ENCODE assay signal across 8 cellular contexts in genomic region chr1:109299087-109299983, GRCh38. TPM values are rescaled to one million over a fixed set of nuclear protein-coding genes. Genes with fewer than 3 reads are reported as not detected.
A peak's percentile ranks its signal among the peaks of the same experiment; 100 is the strongest.
DNase-seq lines count a peak whose midpoint lies in the region; ATAC-seq, FAIRE-seq and TF ChIP-seq lines count a peak whose summit lies in the region.

No MANE protein-coding gene starts in this region.

- H3K4me1 ChIP-seq in K562 (replicated peaks in 1 of 2; ENCODE audit: control insufficient read depth in 2 of 2, insufficient read depth in 2 of 2, low read length in 2 of 2) (peaks cover 25 to 36% of the 10 kb centered on the region in 2 experiments), skeletal muscle tissue (ENCODE audit: control insufficient read depth in 3 of 3, insufficient read depth in 3 of 3, low read length in 3 of 3) (peaks cover 25 to 27% (median 27%) of the 10 kb centered on the region in 3 donors), Peyer's patch (peaks cover 0 to 8% (median 0%) of the 10 kb centered on the region in 4 donors)

- no peaks in the 10 kb centered on the region for H3K79me2 ChIP-seq in K562 (ENCODE audit: control insufficient read depth, insufficient read depth, low read length)

- ATAC-seq in K562 (peak; percentile 14), GM21367 (IDR thresholded peaks at IDR 0.05; ENCODE audit: unreplicated experiment) (no peak)

- peak; percentile 71 for FAIRE-seq in K562 (lab: Jason Lieb, UNC)

- peak overlapping the region; percentile 20; the same call in 1 of the 2 replicates for H3K4me2 ChIP-seq in K562 (ENCODE audit: insufficient read depth, low read length)

- TF ChIP-seq CTCF in K562 (IDR thresholded peaks at IDR 0.05 in 2 of 3, conservative IDR thresholded peaks at IDR 0.05 in 1 of 3; ENCODE audit: insufficient read depth in 2 of 3, low read depth in 1 of 3, low read length in 3 of 3) (no peak), Peyer's patch (IDR thresholded peaks at IDR 0.05) (no peak)

- H3K4me3 Mint-ChIP-seq in activated CD4-positive, alpha-beta T cell treated with anti-CD3 and anti-CD28 coated beads, Interleukin-2, amount 10 ng/mL, durations not matched to agents 24 days and 14 days, result no peak overlapping the region

- H3K27ac ChIP-seq in K562 (ENCODE audit: extremely low read depth, low read depth, low read length) (peak overlapping the region; percentile 51), skeletal muscle tissue (ENCODE audit: low read depth, low read length) (peak overlapping the region; percentile 9), Peyer's patch (peak overlapping the region in 2 of 4 donors; percentile 21 to 45)

- no peak for TF ChIP-seq EP300 in K562 (IDR thresholded peaks at IDR 0.05; ENCODE audit: low read length)

- H3K27me3 Mint-ChIP-seq in activated CD4-positive, alpha-beta T cell treated with anti-CD3 and anti-CD28 coated beads, Interleukin-2, amount 10 ng/mL, durations not matched to agents 24 days and 14 days, result peaks cover 9% of the 10 kb centered on the region

- DNase-seq in H4 (ENCODE audit: low spot score) (peak; percentile 69), K562 (ENCODE audit: extremely low read depth in 1 of 4, low spot score in 3 of 4) (peak in 1 of 4 experiments; percentile 38), hepatic stellate cell (ENCODE audit: low spot score) (peak; percentile 89), HK-2 (ENCODE audit: unreplicated experiment) (no peak), Peyer's patch (no peak)
- no peak for DNase-seq in activated CD4-positive, alpha-beta T cell treated with anti-CD3 and anti-CD28 coated beads, Interleukin-2, amount 10 ng/mL, durations not matched to agents 24 days and 14 days

- TF ChIP-seq POLR2A in K562 (conservative IDR thresholded peaks at IDR 0.05), result no peak
- TF ChIP-seq POLR2A in Peyer's patch (IDR thresholded peaks at IDR 0.05), result no peak

- in situ Hi-C loops in K562 (cut with MboI), result no loop called here

- peak overlapping the region; percentile 39 to 49 for H3K9ac ChIP-seq in K562 (ENCODE audit: insufficient read depth in 1 of 2, low read depth in 2 of 2, low read length in 2 of 2)
- peak overlapping the region in 1 of 3 donors; percentile 28 for H3K9ac ChIP-seq in skeletal muscle tissue (ENCODE audit: low read depth in 1 of 3, low read length in 3 of 3)

- no peaks in the 10 kb centered on the region for H4K20me1 ChIP-seq in K562 (replicated peaks; ENCODE audit: control insufficient read depth, insufficient read depth, low read length)

- BruUV-seq in K562 (replicated peaks; lab: Mats Ljungman, UMichigan), result no TSS peak

- intact Hi-C loops in K562 (cut with micrococcal nuclease), result no loop called here
- intact Hi-C loops in activated CD4-positive, alpha-beta T cell treated with anti-CD3 and anti-CD28 coated beads, Interleukin-2, amount 10 ng/mL, durations not matched to agents 24 days and 14 days (cut with micrococcal nuclease), result no loop called here

- H3K9me1 ChIP-seq in K562 (ENCODE audit: control insufficient read depth, insufficient read depth, low read length), result no peaks in the 10 kb centered on the region

- H3K4me3 ChIP-seq in K562 (no peak overlapping the region), skeletal muscle tissue (ENCODE audit: low read length in 3 of 3) (peak overlapping the region in 2 of 3 donors; percentile 14 to 54), Peyer's patch (no peak overlapping the region)

- H3K4me1 Mint-ChIP-seq in activated CD4-positive, alpha-beta T cell treated with anti-CD3 and anti-CD28 coated beads, Interleukin-2, amount 10 ng/mL, durations not matched to agents 24 days and 14 days, result peaks cover 6% of the 10 kb centered on the region

- CTCF ChIA-PET in K562 (lab: Yijun Ruan, JAX; ENCODE audit: low intra/inter-chr PET ratio), result no interaction called here

- no peak for TF ChIP-seq RAD21 in K562 (CRISPR knock-in tag; conservative IDR thresholded peaks at IDR 0.05 in 1 of 2, IDR thresholded peaks at IDR 0.05 in 1 of 2)

- POLR2A ChIA-PET in K562 (lab: Yijun Ruan, JAX), result interaction anchor here (0.6 to 1.2 kb wide), 3 partner anchors 11 to 131 kb away, joined by 3 to 5 read pairs (median 4); no protein-coding TSS in a partner anchor

- 58% methylated on average over 19 of the region's 19 CpGs for WGBS in K562 (ENCODE audit: insufficient coverage, low coverage, missing lambda C conversion rate)

- H3K36me3 ChIP-seq in K562 (ENCODE audit: control insufficient read depth, insufficient read depth, low read length) (no peaks in the 10 kb centered on the region), skeletal muscle tissue (ENCODE audit: control insufficient read depth in 3 of 3, insufficient read depth in 3 of 3, low read length in 3 of 3) (no peaks in the 10 kb centered on the region), Peyer's patch (no peaks in the 10 kb centered on the region)

- no peaks in the 10 kb centered on the region for H3K27me3 ChIP-seq in K562 (ENCODE audit: control insufficient read depth in 2 of 2, insufficient read depth in 2 of 2, low read length in 2 of 2)
- H3K27me3 ChIP-seq in skeletal muscle tissue (ENCODE audit: control insufficient read depth in 3 of 3, insufficient read depth in 3 of 3, low read length in 3 of 3), result peaks cover 0 to 13% (median 0%) of the 10 kb centered on the region in 3 donors
- H3K27me3 ChIP-seq in Peyer's patch, result no peaks in the 10 kb centered on the region

- H3K36me3 Mint-ChIP-seq in activated CD4-positive, alpha-beta T cell treated with anti-CD3 and anti-CD28 coated beads, Interleukin-2, amount 10 ng/mL, durations not matched to agents 24 days and 14 days (ENCODE audit: low read depth), result no peaks in the 10 kb centered on the region

- H2AFZ ChIP-seq in K562 (ENCODE audit: low read depth, low read length), result peak overlapping the region; percentile 92

- H3K9me3 Mint-ChIP-seq in activated CD4-positive, alpha-beta T cell treated with anti-CD3 and anti-CD28 coated beads, Interleukin-2, amount 10 ng/mL, durations not matched to agents 24 days and 14 days, result no peaks in the 10 kb centered on the region

- H3K9me3 ChIP-seq in K562 (replicated peaks; ENCODE audit: control insufficient read depth, insufficient read depth, low read depth, low read length), result no peaks in the 10 kb centered on the region
- no peaks in the 10 kb centered on the region for H3K9me3 ChIP-seq in skeletal muscle tissue (ENCODE audit: control insufficient read depth in 3 of 3, low read length in 3 of 3)
- no peaks in the 10 kb centered on the region for H3K9me3 ChIP-seq in Peyer's patch

- H3K27ac Mint-ChIP-seq in activated CD4-positive, alpha-beta T cell treated with anti-CD3 and anti-CD28 coated beads, Interleukin-2, amount 10 ng/mL, durations not matched to agents 24 days and 14 days, result no peak overlapping the region

RNA-seq across cellular contexts. Expression of gene MYBPHL, which starts 7.5 kb away (rescaled TPM):
- total RNA-seq in H4 (2014; rRNA removed; shearing (Covaris generic)), result not detected in 2 replicates
- 1.2 and 1.7 TPM in 2 replicates for total RNA-seq in K562 (2011; cell fraction: chromatin; rRNA removed; ENCODE audit: low replicate concordance)
- total RNA-seq in K562 (2011; cell fraction: nucleolus; rRNA removed), result 1.2 TPM in 2 replicates
- total RNA-seq in K562 (2011; cell fraction: nucleoplasm; rRNA removed), result 1.5 TPM in 1 of 2 replicates, not detected in the other
- total RNA-seq in K562 (2014; rRNA removed), result 0.49 and 0.50 TPM in 2 replicates
- total RNA-seq in K562 (2014; rRNA removed; fragmentation: Illumina TruSeq; extraction: Trizol), result 0.33 and 0.57 TPM in 2 replicates
- total RNA-seq in K562 (2015; rRNA removed; fragmentation: Illumina TruSeq; extraction: Trizol), result 0.15 and 0.22 TPM in 2 replicates
- total RNA-seq in K562 (2021), result 0.34 and 0.66 TPM in 2 replicates
- 0.60 and 1.9 TPM in 2 replicates for polyA plus RNA-seq in K562 (2011; rRNA removed)
- 0.52 and 2.6 TPM in 2 replicates for polyA plus RNA-seq in K562 (2011; cell fraction: cytosol; rRNA removed)
- 0.73 and 4.1 TPM in 2 replicates for polyA plus RNA-seq in K562 (2011; cell fraction: nucleus; rRNA removed)
- polyA plus RNA-seq in K562 (2012), result 0.08 and 0.36 TPM in 2 replicates
- 0.22 and 0.36 TPM in 2 replicates for polyA plus RNA-seq in K562 (2014; fragmentation: Illumina TruSeq; extraction: Trizol)
- under 1 TPM; 0.20 TPM for polyA plus RNA-seq in K562 (2014; fragmentation: Nextera tagmentation; extraction: Ambion mirVana)
- 0.08 and 0.45 TPM in 2 replicates for polyA plus RNA-seq in K562 (2014; rRNA removed)
- 0.42 and 0.74 TPM in 2 replicates for polyA minus RNA-seq in K562 (2011; rRNA and poly(A)+ RNA removed)
- polyA minus RNA-seq in K562 (2011; cell fraction: cytosol; rRNA and poly(A)+ RNA removed), result 0.57 TPM in 1 of 2 replicates, not detected in the other
- 0.56 and 0.67 TPM in 2 replicates for polyA minus RNA-seq in K562 (2011; cell fraction: nucleus; rRNA and poly(A)+ RNA removed)
- under 0.01 TPM for total RNA-seq in skeletal muscle tissue
- total RNA-seq in activated CD4-positive, alpha-beta T cell treated with anti-CD3 and anti-CD28 coated beads, Interleukin-2, amount 10 ng/mL, durations not matched to agents 24 days and 14 days, result not detected in 2 replicates
- total RNA-seq in Peyer's patch, result not detected

RNA-seq across cellular contexts. Expression of gene PSRC1, which starts 16.4 kb away (rescaled TPM):
- total RNA-seq in H4 (2014; rRNA removed; shearing (Covaris generic)), result 24.5 and 39.4 TPM in 2 replicates
- total RNA-seq in K562 (2011; cell fraction: chromatin; rRNA removed; ENCODE audit: low replicate concordance), result 69.7 and 109 TPM in 2 replicates
- 85.4 and 86.3 TPM in 2 replicates for total RNA-seq in K562 (2011; cell fraction: nucleolus; rRNA removed)
- total RNA-seq in K562 (2011; cell fraction: nucleoplasm; rRNA removed), result 66.2 and 83.3 TPM in 2 replicates
- total RNA-seq in K562 (2014; rRNA removed) (52.2 and 64.0 TPM in 2 replicates), K562 (2014; rRNA removed; fragmentation: Illumina TruSeq; extraction: Trizol) (27.9 and 28.7 TPM in 2 replicates), K562 (2015; rRNA removed; fragmentation: Illumina TruSeq; extraction: Trizol) (34.7 and 37.0 TPM in 2 replicates), K562 (2021) (51.8 and 55.4 TPM in 2 replicates), skeletal muscle tissue (1.6 TPM), Peyer's patch (1 to 10 TPM; 3.5 to 8.3 (median 4.5) TPM)
- polyA plus RNA-seq in K562 (2011; rRNA removed) (39.3 and 59.5 TPM in 2 replicates), K562 (2014; fragmentation: Illumina TruSeq; extraction: Trizol) (41.8 and 49.7 TPM in 2 replicates), K562 (2014; fragmentation: Nextera tagmentation; extraction: Ambion mirVana) (1 to 10 TPM; 6.5 to 7.9 TPM), K562 (2014; rRNA removed) (56.1 and 65.2 TPM in 2 replicates)
- polyA plus RNA-seq in K562 (2011; cell fraction: cytosol; rRNA removed), result 40.2 and 44.2 TPM in 2 replicates
- 225 and 272 TPM in 2 replicates for polyA plus RNA-seq in K562 (2011; cell fraction: nucleus; rRNA removed)
- polyA plus RNA-seq in K562 (2012), result 43.7 and 45.1 TPM in 2 replicates
- polyA minus RNA-seq in K562 (2011; rRNA and poly(A)+ RNA removed), result 16.7 and 17.2 TPM in 2 replicates
- polyA minus RNA-seq in K562 (2011; cell fraction: cytosol; rRNA and poly(A)+ RNA removed), result 15.9 and 17.8 TPM in 2 replicates
- polyA minus RNA-seq in K562 (2011; cell fraction: nucleus; rRNA and poly(A)+ RNA removed), result 23.6 and 43.5 TPM in 2 replicates
- total RNA-seq in activated CD4-positive, alpha-beta T cell treated with anti-CD3 and anti-CD28 coated beads, Interleukin-2, amount 10 ng/mL, durations not matched to agents 24 days and 14 days, result 4.5 and 5.0 TPM in 2 replicates

RNA-seq across cellular contexts. Expression of gene CELSR2, which starts 50.0 kb away (rescaled TPM):
- 1.7 and 1.9 TPM in 2 replicates for total RNA-seq in H4 (2014; rRNA removed; shearing (Covaris generic))
- 44.8 and 129 TPM in 2 replicates for total RNA-seq in K562 (2011; cell fraction: chromatin; rRNA removed; ENCODE audit: low replicate concordance)
- total RNA-seq in K562 (2011; cell fraction: nucleolus; rRNA removed), result 69.9 and 80.7 TPM in 2 replicates
- total RNA-seq in K562 (2011; cell fraction: nucleoplasm; rRNA removed), result 57.7 and 69.2 TPM in 2 replicates
- 4.1 and 5.9 TPM in 2 replicates for total RNA-seq in K562 (2014; rRNA removed)
- total RNA-seq in K562 (2014; rRNA removed; fragmentation: Illumina TruSeq; extraction: Trizol), result 2.7 and 3.0 TPM in 2 replicates
- total RNA-seq in K562 (2015; rRNA removed; fragmentation: Illumina TruSeq; extraction: Trizol), result 4.2 and 5.0 TPM in 2 replicates
- total RNA-seq in K562 (2021), result 19.1 and 21.9 TPM in 2 replicates
- 7.2 and 8.2 TPM in 2 replicates for polyA plus RNA-seq in K562 (2011; rRNA removed)
- 8.3 and 12.6 TPM in 2 replicates for polyA plus RNA-seq in K562 (2011; cell fraction: cytosol; rRNA removed)
- polyA plus RNA-seq in K562 (2011; cell fraction: nucleus; rRNA removed), result 38.5 and 63.5 TPM in 2 replicates
- 15.6 and 17.8 TPM in 2 replicates for polyA plus RNA-seq in K562 (2012)
- 14.1 and 15.3 TPM in 2 replicates for polyA plus RNA-seq in K562 (2014; fragmentation: Illumina TruSeq; extraction: Trizol)
- under 1 TPM; 0.31 to 0.86 TPM for polyA plus RNA-seq in K562 (2014; fragmentation: Nextera tagmentation; extraction: Ambion mirVana)
- 9.0 and 10.2 TPM in 2 replicates for polyA plus RNA-seq in K562 (2014; rRNA removed)
- 14.3 and 24.2 TPM in 2 replicates for polyA minus RNA-seq in K562 (2011; rRNA and poly(A)+ RNA removed)
- 23.8 and 25.3 TPM in 2 replicates for polyA minus RNA-seq in K562 (2011; cell fraction: cytosol; rRNA and poly(A)+ RNA removed)
- polyA minus RNA-seq in K562 (2011; cell fraction: nucleus; rRNA and poly(A)+ RNA removed), result 31.9 and 33.1 TPM in 2 replicates
- total RNA-seq in skeletal muscle tissue, result 1.6 TPM
- 3.8 and 4.1 TPM in 2 replicates for total RNA-seq in activated CD4-positive, alpha-beta T cell treated with anti-CD3 and anti-CD28 coated beads, Interleukin-2, amount 10 ng/mL, durations not matched to agents 24 days and 14 days
- total RNA-seq in Peyer's patch, result 1 to 10 TPM; 2.6 to 6.4 (median 4.6) TPM

Comparison
In these comparisons a context has a peak if more than half of its experiments do, and no peak if none do; other contexts are left out.
1. DNase-seq: peak in H4 (single experiment) and hepatic stellate cell (single experiment); none in HK-2 (single experiment), activated CD4-positive, alpha-beta T cell treated with anti-CD3 and anti-CD28 coated beads, Interleukin-2, amount 10 ng/mL, durations not matched to agents 24 days and 14 days (single experiment) and Peyer's patch (0 of 3).
2. H3K4me3 ChIP-seq: peak in skeletal muscle tissue (2 of 3); none in K562 (single experiment) and Peyer's patch (0 of 4).